ENCODE assay signal across 28 cellular contexts in the genomic region with DNA sequence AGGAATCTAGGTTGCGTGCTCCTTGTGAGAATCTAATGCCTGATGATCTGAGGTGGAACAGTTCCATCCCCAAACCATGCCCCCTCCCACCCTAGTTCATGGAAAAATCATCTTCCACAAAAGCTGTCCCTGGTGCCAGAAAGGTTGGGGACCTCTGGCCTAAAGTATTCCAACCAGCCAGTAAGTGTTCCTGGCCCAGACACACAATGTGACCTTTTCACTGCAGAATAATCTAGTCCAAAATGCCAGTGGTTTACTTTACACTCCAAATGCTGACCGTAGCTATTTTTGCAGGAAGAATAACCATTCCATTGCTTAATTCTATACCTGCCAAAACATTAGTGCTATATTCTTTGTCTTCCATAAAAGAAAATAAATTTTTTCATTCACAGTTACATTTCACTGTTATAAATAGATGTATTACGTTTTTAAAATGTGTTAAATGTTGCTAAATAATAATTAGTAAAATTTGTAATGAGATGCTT. TPM values are rescaled to one million over a fixed set of nuclear protein-coding genes. Genes with fewer than 3 reads are reported as not detected.
"Had no signal": no experiment of that assay in that cellular context is flagged by ENCODE, and none has a peak within 500 bp of the region (broad histone marks: within the 10 kb centered on the region; RNA-seq: fewer than 3 reads in every experiment).

No MANE protein-coding gene starts in this region.

- H3K4me3 Mint-ChIP-seq: activated B cell treated with CpG ODN at 0.5 μM for 24 hours; activated CD4-positive, alpha-beta T cell treated with anti-CD3 and anti-CD28 coated beads, Interleukin-2, amount 10 ng/mL, durations not matched to agents 24 days and 14 days; activated CD8-positive, alpha-beta memory T cell treated with anti-CD3 and anti-CD28 coated beads, Interleukin-2, amount 10 ng/mL, durations not matched to agents 7 days and 5 days; activated naive CD8-positive, alpha-beta T cell treated with anti-CD3 and anti-CD28 coated beads, Interleukin-2, amount 50 U/mL, for 24 hours; activated T-cell treated with anti-CD3 and anti-CD28 coated beads, Interleukin-2, amount 50 U/mL, for 24 hours; activated T-helper 1 cell treated with anti-CD3 and anti-CD28 coated beads, Interleukin-12 subunit alpha, Interleukin-12 subunit beta, Interleukin-2, Interleukin-4 antibody, amounts not matched to agents 30 ng/mL and 10 ng/mL and 1 ng/mL, durations not matched to agents 14 hours and 24 hours and 36 hours; brain; central memory CD8-positive, alpha-beta T cell had no signal

- ATAC-seq: activated CD8-positive, alpha-beta memory T cell treated with anti-CD3 and anti-CD28 coated beads, Interleukin-2, amount 10 ng/mL, durations not matched to agents 7 days and 5 days; activated naive CD4-positive, alpha-beta T cell treated with anti-CD3 and anti-CD28 coated beads, Interleukin-2, amount 50 U/mL, for 72 hours; activated naive CD8-positive, alpha-beta T cell treated with anti-CD3 and anti-CD28 coated beads, Interleukin-2, amount 50 U/mL, for 24 hours had no signal

- H3K27ac ChIP-seq: ascending aorta, SJSA1 had no signal

- FAIRE-seq: RCC 7860 had no signal

- H3K4me3 ChIP-seq: ascending aorta, SJSA1 had no signal

- H3K36me3 ChIP-seq: ascending aorta, SJSA1 had no signal

- H3K27me3 ChIP-seq: ascending aorta, SJSA1 had no signal

- H3K4me1 Mint-ChIP-seq: activated B cell treated with CpG ODN at 0.5 μM for 24 hours; activated CD4-positive, alpha-beta T cell treated with anti-CD3 and anti-CD28 coated beads, Interleukin-2, amount 10 ng/mL, durations not matched to agents 24 days and 14 days; activated naive CD8-positive, alpha-beta T cell treated with anti-CD3 and anti-CD28 coated beads, Interleukin-2, amount 50 U/mL, for 24 hours; central memory CD8-positive, alpha-beta T cell had no signal

- H3K36me3 Mint-ChIP-seq: activated CD8-positive, alpha-beta memory T cell treated with anti-CD3 and anti-CD28 coated beads, Interleukin-2, amount 10 ng/mL, durations not matched to agents 7 days and 5 days; activated naive CD4-positive, alpha-beta T cell treated with anti-CD3 and anti-CD28 coated beads, Interleukin-2, amount 50 U/mL, for 72 hours had no signal

- H3K27ac Mint-ChIP-seq: activated B cell treated with CpG ODN at 0.5 μM for 24 hours; activated CD4-positive, alpha-beta T cell treated with anti-CD3 and anti-CD28 coated beads, Interleukin-2, amount 10 ng/mL, durations not matched to agents 24 days and 14 days; activated CD8-positive, alpha-beta memory T cell treated with anti-CD3 and anti-CD28 coated beads, Interleukin-2, amount 10 ng/mL, durations not matched to agents 7 days and 5 days; activated naive CD4-positive, alpha-beta T cell treated with anti-CD3 and anti-CD28 coated beads, Interleukin-2, amount 50 U/mL, for 72 hours; activated naive CD8-positive, alpha-beta T cell treated with anti-CD3 and anti-CD28 coated beads, Interleukin-2, amount 50 U/mL, for 24 hours; activated T-cell treated with anti-CD3 and anti-CD28 coated beads, Interleukin-2, amount 50 U/mL, for 24 hours; activated T-helper 1 cell treated with anti-CD3 and anti-CD28 coated beads, Interleukin-12 subunit alpha, Interleukin-12 subunit beta, Interleukin-2, Interleukin-4 antibody, amounts not matched to agents 30 ng/mL and 10 ng/mL and 1 ng/mL, durations not matched to agents 14 hours and 24 hours and 36 hours; brain had no signal

- DNase-seq: activated B cell treated with CpG ODN at 0.5 μM for 24 hours; activated CD4-positive, alpha-beta T cell treated with anti-CD3 and anti-CD28 coated beads for 1 hour; activated CD4-positive, alpha-beta T cell treated with anti-CD3 and anti-CD28 coated beads, Interleukin-2, amount 10 ng/mL, durations not matched to agents 24 days and 14 days; activated CD4-positive, alpha-beta T cell treated with anti-CD3 and anti-CD28 coated beads, Interleukin-2, amount 50 U/mL, for 48 hours; activated CD8-positive, alpha-beta memory T cell treated with anti-CD3 and anti-CD28 coated beads, Interleukin-2, amount 10 ng/mL, durations not matched to agents 7 days and 5 days; activated effector memory CD4-positive, alpha-beta T cell treated with anti-CD3 and anti-CD28 coated beads, Interleukin-2, amount 50 U/mL, for 16 hours; activated naive CD4-positive, alpha-beta T cell treated with Interleukin-2 at 50 U/mL for 16 hours; activated naive CD8-positive, alpha-beta T cell treated with anti-CD3 and anti-CD28 coated beads, Interleukin-2, amount 50 U/mL, for 24 hours; activated T-cell treated with anti-CD3 and anti-CD28 coated beads, Interleukin-2, amount 50 U/mL, for 24 hours; amniotic stem cell; MM.1S; NCI-H1105; NCI-H1436; NCI-H1694 treated with DMSO at 0.1 percent for 48 hours; NCI-H2029 treated with DMSO at 0.1 percent for 48 hours; NCI-H446 treated with DMSO at 0.1 percent for 48 hours; NCI-H526; NCI-H82; SHP77; SW 1271 had no signal

- H3K9me3 Mint-ChIP-seq: activated B cell treated with CpG ODN at 0.5 μM for 24 hours; activated CD4-positive, alpha-beta T cell treated with anti-CD3 and anti-CD28 coated beads, Interleukin-2, amount 10 ng/mL, durations not matched to agents 24 days and 14 days; activated naive CD4-positive, alpha-beta T cell treated with anti-CD3 and anti-CD28 coated beads, Interleukin-2, amount 50 U/mL, for 72 hours; activated naive CD8-positive, alpha-beta T cell treated with anti-CD3 and anti-CD28 coated beads, Interleukin-2, amount 50 U/mL, for 24 hours; activated T-cell treated with anti-CD3 and anti-CD28 coated beads, Interleukin-2, amount 50 U/mL, for 24 hours; activated T-helper 1 cell treated with anti-CD3 and anti-CD28 coated beads, Interleukin-12 subunit alpha, Interleukin-12 subunit beta, Interleukin-2, Interleukin-4 antibody, amounts not matched to agents 30 ng/mL and 10 ng/mL and 1 ng/mL, durations not matched to agents 14 hours and 24 hours and 36 hours; brain; central memory CD8-positive, alpha-beta T cell had no signal

- H3K9me3 ChIP-seq: ascending aorta, SJSA1 had no signal

RNA-seq across cellular contexts. Expression of gene CNNM1, which starts 10.4 kb away (rescaled TPM):
- total RNA-seq: activated B cell treated with CpG ODN at 0.5 μM for 24 hours; activated CD8-positive, alpha-beta memory T cell treated with anti-CD3 and anti-CD28 coated beads, Interleukin-2, amount 10 ng/mL, durations not matched to agents 7 days and 5 days; ascending aorta; OCI-LY7; SJSA1 had no signal
